7 cellular contexts compared by ENCODE assay signal in genomic region chr16:30535777-30536190, GRCh38. TPM values are rescaled to one million over a fixed set of nuclear protein-coding genes. Genes with fewer than 3 reads are reported as not detected.
A peak's percentile ranks its signal among the peaks of the same experiment; 100 is the strongest.
DNase-seq lines count a peak whose midpoint lies in the region; ATAC-seq, FAIRE-seq and TF ChIP-seq lines count a peak whose summit lies in the region.

No MANE protein-coding gene starts in this region.

- POLR2A ChIA-PET in PC-9 (lab: Charles Lee; ENCODE audit: unreplicated experiment) = interaction anchor here (0.6 to 3.2 kb wide), 4 partner anchors 12 to 157 kb away, joined by 3 to 21 read pairs (median 9); partner anchors contain the start of gene ZNF764

- peak overlapping the region; percentile 99 for H3K27ac Mint-ChIP-seq in activated T-helper 17 cell treated with anti-CD3 and anti-CD28 coated beads, Interleukin-2, amount 50 U/mL, for 72 hours
- peak overlapping the region; percentile 95 for H3K27ac Mint-ChIP-seq in type B pancreatic cell

- H2AFZ ChIP-seq in PC-9 = peak overlapping the region; percentile 92

- intact Hi-C loops in PC-9 (cut with micrococcal nuclease; ENCODE audit: unreplicated experiment) = loop anchor here (1.0 to 2.0 kb wide), 4 partner anchors 50 to 105 kb away; partner anchors contain the start of genes DCTPP1 and ZNF785

- H3K27me3 Mint-ChIP-seq in activated T-helper 17 cell treated with anti-CD3 and anti-CD28 coated beads, Interleukin-2, amount 50 U/mL, for 72 hours = no peaks in the 10 kb centered on the region
- no peaks in the 10 kb centered on the region for H3K27me3 Mint-ChIP-seq in type B pancreatic cell

- H3K36me3 Mint-ChIP-seq in activated T-helper 17 cell treated with anti-CD3 and anti-CD28 coated beads, Interleukin-2, amount 50 U/mL, for 72 hours (ENCODE audit: low read depth) = peaks cover 63% of the 10 kb centered on the region
- H3K36me3 Mint-ChIP-seq in type B pancreatic cell = peaks cover 15% of the 10 kb centered on the region

- peaks cover 48% of the 10 kb centered on the region for H3K79me2 ChIP-seq in PC-9 (ENCODE audit: low read depth)

- DNase-seq in GM12892 (ENCODE audit: insufficient read length) = peak; percentile 77
- DNase-seq in HL-60 (ENCODE audit: low read depth in 1 of 2, low spot score in 1 of 2) = peak; percentile 64 to 86
- peak; percentile 61 to 67 for DNase-seq in PC-9
- peak; percentile 69 to 87 for DNase-seq in foreskin fibroblast
- no peak for DNase-seq in type B pancreatic cell (ENCODE audit: extremely low spot score, unreplicated experiment)

- no peaks in the 10 kb centered on the region for H3K9me2 ChIP-seq in PC-9 (ENCODE audit: insufficient read depth)

- FAIRE-seq in GM12892 (lab: Jason Lieb, UNC) = peak; percentile 70

- BruUV-seq in PC-9 (replicated peaks; lab: Mats Ljungman, UMichigan) = no TSS peak

- H3K4me1 ChIP-seq in PC-9 (replicated peaks; ENCODE audit: insufficient read depth) (peaks cover 23% of the 10 kb centered on the region), neutrophil (ENCODE audit: control insufficient read depth in 1 of 2, insufficient read depth in 1 of 2, low read depth in 1 of 2, low read length in 1 of 2) (peaks cover 27 to 28% of the 10 kb centered on the region in 2 experiments)

- TF ChIP-seq CTCF in HL-60 (IDR thresholded peaks at IDR 0.05; ENCODE audit: insufficient read depth, low read length) (peak; percentile 19), PC-9 (conservative IDR thresholded peaks at IDR 0.05) (peak; percentile 62), foreskin fibroblast (IDR thresholded peaks at IDR 0.05; ENCODE audit: low read depth, low read length) (peak; percentile 81), neutrophil (IDR thresholded peaks at IDR 0.05) (no peak), type B pancreatic cell (conservative IDR thresholded peaks at IDR 0.05) (peak; percentile 63)

- H3K36me3 ChIP-seq in PC-9 (ENCODE audit: low read depth) (0 out of 2 replicates have a peak, but pooled peaks cover 10% of the 10 kb centered on the region), neutrophil (peaks cover 11% of the 10 kb centered on the region)

- H3K9me3 ChIP-seq in PC-9 (ENCODE audit: insufficient read depth, low read depth) (no peaks in the 10 kb centered on the region), neutrophil (no peaks in the 10 kb centered on the region)

- H3K27me3 ChIP-seq in HL-60 (ENCODE audit: insufficient read depth, poor library complexity, severe bottlenecking) = no peaks in the 10 kb centered on the region
- H3K27me3 ChIP-seq in PC-9 (ENCODE audit: insufficient read depth, low read depth) = no peaks in the 10 kb centered on the region
- H3K27me3 ChIP-seq in neutrophil = no peaks in the 10 kb centered on the region

- no peaks in the 10 kb centered on the region for H3K4me1 Mint-ChIP-seq in activated T-helper 17 cell treated with anti-CD3 and anti-CD28 coated beads, Interleukin-2, amount 50 U/mL, for 72 hours
- peaks cover 25% of the 10 kb centered on the region for H3K4me1 Mint-ChIP-seq in type B pancreatic cell (ENCODE audit: unreplicated experiment)

- no peaks in the 10 kb centered on the region for H3K9me3 Mint-ChIP-seq in activated T-helper 17 cell treated with anti-CD3 and anti-CD28 coated beads, Interleukin-2, amount 50 U/mL, for 72 hours
- H3K9me3 Mint-ChIP-seq in type B pancreatic cell = no peaks in the 10 kb centered on the region

- H3K4me2 ChIP-seq in PC-9 = peak overlapping the region; percentile 90

- no peaks in the 10 kb centered on the region for H4K20me1 ChIP-seq in PC-9 (ENCODE audit: insufficient read depth)

- H3K4me3 ChIP-seq in HL-60 (replicated peaks; ENCODE audit: insufficient read depth, low read length) (peak overlapping the region; percentile 56), PC-9 (peak overlapping the region; percentile 73), foreskin fibroblast (ENCODE audit: low read depth in 1 of 2, low read length in 2 of 2) (peak overlapping the region; percentile 64 to 66), neutrophil (ENCODE audit: low read depth in 1 of 2, low read length in 1 of 2) (peak overlapping the region; percentile 84 to 94)

- H3K4me3 Mint-ChIP-seq in activated T-helper 17 cell treated with anti-CD3 and anti-CD28 coated beads, Interleukin-2, amount 50 U/mL, for 72 hours = peak overlapping the region; percentile 99
- H3K4me3 Mint-ChIP-seq in type B pancreatic cell = peak overlapping the region; percentile 95

- TF ChIP-seq POLR2A in GM12892 (IDR thresholded peaks at IDR 0.05; ENCODE audit: low read depth, low read length) = peak; percentile 61

- peak overlapping the region; percentile 95 for H3K27ac ChIP-seq in HL-60 (replicated peaks)
- H3K27ac ChIP-seq in PC-9 = peak overlapping the region; percentile 57
- peak overlapping the region; percentile 89 for H3K27ac ChIP-seq in neutrophil

- peak; percentile 77 for ATAC-seq in activated T-helper 17 cell treated with anti-CD3 and anti-CD28 coated beads, Interleukin-2, amount 50 U/mL, for 72 hours (replicated peaks)

- H3F3A ChIP-seq in PC-9 (ENCODE audit: insufficient read depth, low read depth) = peaks cover 16% of the 10 kb centered on the region

- CTCF ChIA-PET in PC-9 (lab: Charles Lee) = interaction anchor here (0.7 to 3.1 kb wide), 10 partner anchors 9 to 106 kb away, joined by 3 to 25 read pairs (median 4); partner anchors contain the start of genes DCTPP1, ZNF688 and ZNF764

RNA-seq across cellular contexts. Expression of gene ZNF747, which starts 1.1 kb away (rescaled TPM):
- 4.3 TPM for polyA plus RNA-seq in GM12892 (2012; ENCODE audit: missing spikeins)
- total RNA-seq in PC-9 (2021) (14.5 and 17.9 TPM in 2 replicates), type B pancreatic cell (ENCODE audit: low replicate concordance) (9.3 and 11.4 TPM in 2 replicates)
- 10 to 100 TPM in 1 of 2 donors, 1 to 10 TPM in 1; 6.9 to 12.9 TPM for total RNA-seq in activated T-helper 17 cell treated with anti-CD3 and anti-CD28 coated beads, Interleukin-2, amount 50 U/mL, for 72 hours

RNA-seq across cellular contexts. Expression of gene ZNF768, which starts 9.4 kb away (rescaled TPM):
- polyA plus RNA-seq in GM12892 (2012; ENCODE audit: missing spikeins) = 10.6 TPM
- total RNA-seq in PC-9 (2021) (64.2 and 68.4 TPM in 2 replicates), type B pancreatic cell (ENCODE audit: low replicate concordance) (58.7 and 59.6 TPM in 2 replicates)
- total RNA-seq in activated T-helper 17 cell treated with anti-CD3 and anti-CD28 coated beads, Interleukin-2, amount 50 U/mL, for 72 hours = 1 to 10 TPM; 3.7 to 5.3 TPM

RNA-seq across cellular contexts. Expression of gene ZNF764, which starts 22.4 kb away (rescaled TPM):
- 3.1 TPM for polyA plus RNA-seq in GM12892 (2012; ENCODE audit: missing spikeins)
- total RNA-seq in PC-9 (2021) = 12.3 and 12.4 TPM in 2 replicates
- 10 to 100 TPM; 13.8 to 14.1 TPM for total RNA-seq in activated T-helper 17 cell treated with anti-CD3 and anti-CD28 coated beads, Interleukin-2, amount 50 U/mL, for 72 hours
- 16.8 and 20.2 TPM in 2 replicates for total RNA-seq in type B pancreatic cell (ENCODE audit: low replicate concordance)

RNA-seq across cellular contexts. Expression of gene ZNF688, which starts 35.7 kb away (rescaled TPM):
- polyA plus RNA-seq in GM12892 (2012; ENCODE audit: missing spikeins) = 4.9 TPM
- total RNA-seq in PC-9 (2021) = 13.1 and 25.7 TPM in 2 replicates
- 1 to 10 TPM; 7.3 to 9.7 TPM for total RNA-seq in activated T-helper 17 cell treated with anti-CD3 and anti-CD28 coated beads, Interleukin-2, amount 50 U/mL, for 72 hours
- 9.8 and 14.3 TPM in 2 replicates for total RNA-seq in type B pancreatic cell (ENCODE audit: low replicate concordance)

RNA-seq across cellular contexts. Expression of gene ZNF785, which starts 49.7 kb away (rescaled TPM):
- 5.9 TPM for polyA plus RNA-seq in GM12892 (2012; ENCODE audit: missing spikeins)
- total RNA-seq in PC-9 (2021) (30.9 and 39.8 TPM in 2 replicates), type B pancreatic cell (ENCODE audit: low replicate concordance) (22.4 and 29.1 TPM in 2 replicates)
- 10 to 100 TPM; 10.5 to 15.5 TPM for total RNA-seq in activated T-helper 17 cell treated with anti-CD3 and anti-CD28 coated beads, Interleukin-2, amount 50 U/mL, for 72 hours
